In the genomic region with DNA sequence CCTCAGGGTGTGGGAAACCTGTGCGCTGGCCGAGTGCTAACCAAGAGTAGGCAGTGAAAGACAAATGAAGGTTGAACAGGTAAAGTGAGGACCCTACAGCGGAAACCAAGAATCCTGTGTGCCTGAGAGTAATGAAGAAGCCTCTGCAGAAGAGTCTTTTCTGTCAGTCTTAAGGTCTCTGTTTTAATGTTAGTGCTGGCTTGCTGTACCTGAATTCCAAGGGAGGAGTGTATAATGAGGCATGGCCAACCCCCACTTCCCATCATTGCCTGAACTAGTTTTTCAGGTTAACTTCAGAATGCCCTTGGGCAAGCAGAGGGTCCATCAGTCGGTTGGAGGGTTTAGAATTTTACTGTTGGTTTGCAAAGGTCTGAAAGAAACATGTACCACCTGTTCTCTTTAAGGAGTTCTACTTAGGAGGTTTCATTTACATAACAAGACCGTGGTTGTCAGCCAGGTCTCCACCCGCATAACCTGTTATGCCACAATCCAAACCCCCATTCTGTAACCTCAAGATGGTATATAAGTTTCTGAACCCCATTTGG, we compare ENCODE assay signal across 8 cellular contexts. TPM values are rescaled to one million over a fixed set of nuclear protein-coding genes. Genes with fewer than 3 reads are reported as not detected.
A peak's percentile ranks its signal among the peaks of the same experiment; 100 is the strongest.
DNase-seq lines count a peak whose midpoint lies in the region; ATAC-seq, FAIRE-seq and TF ChIP-seq lines count a peak whose summit lies in the region.

No MANE protein-coding gene starts in this region.

- intact Hi-C loops in spleen (cut with DNase I; ENCODE audit: low total_unique reads), result no loop called here

- no peak for ATAC-seq in activated T-cell treated with anti-CD3 and anti-CD28 coated beads, Interleukin-2, amount 50 U/mL, for 72 hours (replicated peaks in 1 of 2)
- peak; percentile 24 for ATAC-seq in HG03060 (IDR thresholded peaks at IDR 0.05; ENCODE audit: low read depth, unreplicated experiment)

- TF ChIP-seq POLR2A in spleen (IDR thresholded peaks at IDR 0.05) (no peak), GM12892 (IDR thresholded peaks at IDR 0.05; ENCODE audit: low read depth, low read length) (no peak)

- peaks cover 7% of the 10 kb centered on the region for H3K27me3 Mint-ChIP-seq in activated T-cell treated with anti-CD3 and anti-CD28 coated beads, Interleukin-2, amount 50 U/mL, for 72 hours (ENCODE audit: low read depth)
- H3K27me3 Mint-ChIP-seq in activated CD4-positive, alpha-beta memory T cell treated with anti-CD3 and anti-CD28 coated beads, Interleukin-2, amount 10 ng/mL, durations not matched to agents 7 days and 5 days, result peaks cover 8% of the 10 kb centered on the region

- H3K27ac Mint-ChIP-seq in activated T-cell treated with anti-CD3 and anti-CD28 coated beads, Interleukin-2, amount 50 U/mL, for 72 hours, result peak overlapping the region; percentile 98
- H3K27ac Mint-ChIP-seq in activated CD4-positive, alpha-beta memory T cell treated with anti-CD3 and anti-CD28 coated beads, Interleukin-2, amount 10 ng/mL, durations not matched to agents 7 days and 5 days, result peak overlapping the region; percentile 88

- H3K36me3 Mint-ChIP-seq in activated T-cell treated with anti-CD3 and anti-CD28 coated beads, Interleukin-2, amount 50 U/mL, for 72 hours (ENCODE audit: insufficient read depth in 2 of 2), result peaks cover 8 to 24% of the 10 kb centered on the region in 2 donors
- peaks cover 36% of the 10 kb centered on the region for H3K36me3 Mint-ChIP-seq in activated CD4-positive, alpha-beta memory T cell treated with anti-CD3 and anti-CD28 coated beads, Interleukin-2, amount 10 ng/mL, durations not matched to agents 7 days and 5 days (ENCODE audit: low read depth)

- H3K27me3 ChIP-seq in iPS DF 6.9 (ENCODE audit: control insufficient read depth, insufficient read depth, low read length), result no peaks in the 10 kb centered on the region
- H3K27me3 ChIP-seq in spleen (replicated peaks in 1 of 7), result peaks cover 0 to 5% (median 0%) of the 10 kb centered on the region in 7 donors

- H3K9me3 ChIP-seq in iPS DF 6.9 (ENCODE audit: control insufficient read depth, insufficient read depth, low read length) (no peaks in the 10 kb centered on the region), spleen (peaks cover 0 to 5% (median under 1%) of the 10 kb centered on the region in 8 donors)

- H3K4me1 ChIP-seq in iPS DF 6.9 (ENCODE audit: control insufficient read depth, insufficient read depth, low read length), result peaks cover 2% of the 10 kb centered on the region
- peaks cover 6 to 42% (median 22%) of the 10 kb centered on the region in 6 donors for H3K4me1 ChIP-seq in spleen

- CTCF ChIA-PET in activated CD4-positive, alpha-beta memory T cell treated with anti-CD3 and anti-CD28 coated beads, Interleukin-2, amount 10 ng/mL, durations not matched to agents 7 days and 5 days (lab: Charles Lee), result interaction anchor here (1.6 to 2.3 kb wide), 3 partner anchors 11 to 31 kb away, joined by 5 to 19 read pairs (median 18); a partner anchor contains a TSS

- TF ChIP-seq CTCF in spleen (IDR thresholded peaks at IDR 0.05 in 8 of 11, conservative IDR thresholded peaks at IDR 0.05 in 3 of 11), result no peak

- H3K9me3 Mint-ChIP-seq in activated T-cell treated with anti-CD3 and anti-CD28 coated beads, Interleukin-2, amount 50 U/mL, for 72 hours, result peaks cover 0 to 3% of the 10 kb centered on the region in 2 donors
- peaks cover 2% of the 10 kb centered on the region for H3K9me3 Mint-ChIP-seq in activated CD4-positive, alpha-beta memory T cell treated with anti-CD3 and anti-CD28 coated beads, Interleukin-2, amount 10 ng/mL, durations not matched to agents 7 days and 5 days

- peak overlapping the region; percentile 100; the same call in 1 of the 2 replicates for H3K4me3 ChIP-seq in iPS DF 6.9 (ENCODE audit: low read length)
- peak overlapping the region; percentile 78 to 100 (median 94) for H3K4me3 ChIP-seq in spleen

- no peak for DNase-seq in activated T-cell treated with anti-CD3 and anti-CD28 coated beads, Interleukin-2, amount 50 U/mL, for 72 hours
- no peak for DNase-seq in activated T-cell treated with anti-CD3 and anti-CD28 coated beads, Interleukin-2, amount 50 U/mL, for 48 hours
- DNase-seq in activated CD4-positive, alpha-beta memory T cell treated with anti-CD3 and anti-CD28 coated beads, Interleukin-2, amount 10 ng/mL, durations not matched to agents 7 days and 5 days, result no peak
- DNase-seq in iPS DF 6.9 (ENCODE audit: low read depth, low spot score) (peak; percentile 45), spleen (no peak), GM12892 (ENCODE audit: insufficient read length) (no peak)
- no peak for DNase-seq in effector CD8-positive, alpha-beta T cell (lab: John Stamatoyannopoulos, UW)

- H3K4me3 Mint-ChIP-seq in activated T-cell treated with anti-CD3 and anti-CD28 coated beads, Interleukin-2, amount 50 U/mL, for 72 hours, result peak overlapping the region; percentile 99 to 100
- H3K4me3 Mint-ChIP-seq in activated CD4-positive, alpha-beta memory T cell treated with anti-CD3 and anti-CD28 coated beads, Interleukin-2, amount 10 ng/mL, durations not matched to agents 7 days and 5 days, result peak overlapping the region; percentile 98

- no CpG with 5 or more reads among the region's 6 CpGs for WGBS in iPS DF 6.9 (ENCODE audit: insufficient coverage, insufficient read length)
- 4 to 8% (median 7%) methylated on average over 6 of the region's 6 CpGs for WGBS in spleen, 5 donors

- peaks cover 4% of the 10 kb centered on the region; the same call in 1 of the 2 replicates for H3K36me3 ChIP-seq in iPS DF 6.9 (ENCODE audit: control insufficient read depth, insufficient read depth, low read length)
- peaks cover 0 to 32% (median 25%) of the 10 kb centered on the region in 6 donors for H3K36me3 ChIP-seq in spleen

- POLR2A ChIA-PET in activated CD4-positive, alpha-beta memory T cell treated with anti-CD3 and anti-CD28 coated beads, Interleukin-2, amount 10 ng/mL, durations not matched to agents 7 days and 5 days (lab: Charles Lee), result interaction anchor here (0.9 to 2.2 kb wide), 9 partner anchors 9 to 883 kb away, joined by 3 to 75 read pairs (median 8); a partner anchor contains a TSS

- no peak for FAIRE-seq in GM12892 (lab: Jason Lieb, UNC)

- H3K4me1 Mint-ChIP-seq in activated T-cell treated with anti-CD3 and anti-CD28 coated beads, Interleukin-2, amount 50 U/mL, for 72 hours (ENCODE audit: low read depth), result peaks cover 41% of the 10 kb centered on the region
- H3K4me1 Mint-ChIP-seq in activated CD4-positive, alpha-beta memory T cell treated with anti-CD3 and anti-CD28 coated beads, Interleukin-2, amount 10 ng/mL, durations not matched to agents 7 days and 5 days, result peaks cover 34% of the 10 kb centered on the region

- H3K27ac ChIP-seq in iPS DF 6.9 (ENCODE audit: low read length) (no peak overlapping the region), spleen (peak overlapping the region; percentile 66 to 96 (median 94))

RNA-seq across cellular contexts. Expression of a gene that starts 0.6 kb away (rescaled TPM):
- total RNA-seq in activated T-cell treated with anti-CD3 and anti-CD28 coated beads, Interleukin-2, amount 50 U/mL, for 72 hours, result 100 to 1,000 TPM in 1 of 2 donors, 10 to 100 TPM in 1; 99.4 to 111 TPM
- 10 to 100 TPM; 78.7 to 82.1 TPM for total RNA-seq in activated CD4-positive, alpha-beta memory T cell treated with anti-CD3 and anti-CD28 coated beads, Interleukin-2, amount 10 ng/mL, durations not matched to agents 7 days and 5 days
- 10 to 100 TPM; 45.5 to 95.4 (median 51.6) TPM for total RNA-seq in spleen
- 10 to 100 TPM; 58.4 to 80.2 (median 64.9) TPM for polyA plus RNA-seq in spleen
- 94.5 TPM for polyA plus RNA-seq in GM12892 (2012; ENCODE audit: missing spikeins)

RNA-seq across cellular contexts. Expression of a gene that starts 30.9 kb away (rescaled TPM):
- 10 to 100 TPM; 25.8 to 29.0 TPM for total RNA-seq in activated T-cell treated with anti-CD3 and anti-CD28 coated beads, Interleukin-2, amount 50 U/mL, for 72 hours
- total RNA-seq in activated CD4-positive, alpha-beta memory T cell treated with anti-CD3 and anti-CD28 coated beads, Interleukin-2, amount 10 ng/mL, durations not matched to agents 7 days and 5 days, result 10 to 100 TPM; 19.1 to 19.6 TPM
- 10 to 100 TPM; 14.7 to 28.4 (median 17.5) TPM for total RNA-seq in spleen
- 10 to 100 TPM; 12.0 to 20.7 (median 19.3) TPM for polyA plus RNA-seq in spleen
- polyA plus RNA-seq in GM12892 (2012; ENCODE audit: missing spikeins), result 18.5 TPM

RNA-seq across cellular contexts. Expression of a gene that starts 31.9 kb away (rescaled TPM):
- total RNA-seq in activated T-cell treated with anti-CD3 and anti-CD28 coated beads, Interleukin-2, amount 50 U/mL, for 72 hours, result 100 to 1,000 TPM; 169 to 174 TPM
- total RNA-seq in activated CD4-positive, alpha-beta memory T cell treated with anti-CD3 and anti-CD28 coated beads, Interleukin-2, amount 10 ng/mL, durations not matched to agents 7 days and 5 days, result 100 to 1,000 TPM; 151 to 157 TPM
- 100 to 1,000 TPM in 6 of 7 donors, 10 to 100 TPM in 1; 98.8 to 162 (median 110) TPM for total RNA-seq in spleen
- polyA plus RNA-seq in spleen, result 100 to 1,000 TPM; 237 to 257 (median 239) TPM
- 280 TPM for polyA plus RNA-seq in GM12892 (2012; ENCODE audit: missing spikeins)
